Comparison of ENCODE assay signal across 1 cellular context in genomic region chr17:44915727-44916058, GRCh38.
TF ChIP-seq lines count a peak whose summit lies in the region.

No MANE protein-coding gene starts in this region.

TF ChIP-seq in K562, 482 proteins besides CTCF, POLR2A, EP300 and RAD21:
- TF ChIP-seq NR2C1 (IDR thresholded peaks at IDR 0.05) = no peak
- TF ChIP-seq NR2C1 (tag; IDR thresholded peaks at IDR 0.05) = 0 out of 2 replicates have a peak, but pooled peaks have one; percentile 65
- TF ChIP-seq MNT (conservative IDR thresholded peaks at IDR 0.05) = no peak
- no peak for TF ChIP-seq ATF6 (CRISPR knock-in tag; IDR thresholded peaks at IDR 0.05)
- no peak for TF ChIP-seq NR2C2 (CRISPR knock-in tag; IDR thresholded peaks at IDR 0.05)
- peak; percentile 56 for TF ChIP-seq NR2C2 (tag; IDR thresholded peaks at IDR 0.05)
- TF ChIP-seq BACH1 (tag; IDR thresholded peaks at IDR 0.05) = no peak
